In genomic region chr2:173590278-173590811, GRCh38 we compare ENCODE assay signal across 9 cellular contexts.
DNase-seq lines count a peak whose midpoint lies in the region; ATAC-seq and TF ChIP-seq lines count a peak whose summit lies in the region.
"Had no signal": no experiment of that assay in that cellular context is flagged by ENCODE, and none has a peak within 500 bp of the region (broad histone marks: within the 10 kb centered on the region; RNA-seq: fewer than 3 reads in every experiment).

No MANE protein-coding gene starts in this region.

- peaks cover 0 to 6% of the 10 kb centered on the region in 2 donors for H3K9me3 ChIP-seq in esophagus (ENCODE audit: control insufficient read depth in 2 of 2, insufficient read depth in 1 of 2, low read depth in 1 of 2, low read length in 1 of 2)

- DNase-seq in GM04503 (ENCODE audit: low read depth) (peak; percentile 82), NCI-H524 (lab: John Stamatoyannopoulos, UW) (peak; percentile 42 to 83), retinal pigment epithelial cell (ENCODE audit: low read depth) (peak; percentile 92), NCI-H526 (lab: John Stamatoyannopoulos, UW) (no peak), T-helper 1 cell (no peak)
- DNase-seq: activated B cell treated with CpG ODN at 0.5 μM for 24 hours had no signal

- 38 to 54% methylated on average over 6 of the region's 6 CpGs for WGBS in esophagus, 2 donors

- H3K27ac ChIP-seq in esophagus (ENCODE audit: low read depth in 2 of 2, low read length in 1 of 2), result peak overlapping the region; percentile 58 to 61

- H3K4me1 ChIP-seq in esophagus (ENCODE audit: control insufficient read depth in 2 of 2, insufficient read depth in 2 of 2, low read length in 1 of 2), result no peaks in the 10 kb centered on the region

- H3K27me3 ChIP-seq in esophagus (ENCODE audit: control insufficient read depth in 1 of 2, insufficient read depth in 2 of 2, low read length in 2 of 2), result no peaks in the 10 kb centered on the region

- ATAC-seq in GM21528 (IDR thresholded peaks at IDR 0.05; ENCODE audit: low FRiP score, unreplicated experiment), result no peak
- no peak for ATAC-seq in GM19463 (IDR thresholded peaks at IDR 0.05; ENCODE audit: unreplicated experiment)

- H3K4me3 ChIP-seq in esophagus (ENCODE audit: low read depth in 1 of 2, low read length in 2 of 2) (no peak overlapping the region), retinal pigment epithelial cell (ENCODE audit: low read length) (no peak overlapping the region)

- H3K36me3 ChIP-seq in esophagus (ENCODE audit: control insufficient read depth in 2 of 2, insufficient read depth in 2 of 2, low read length in 1 of 2), result no peaks in the 10 kb centered on the region

- no peak for TF ChIP-seq CTCF in retinal pigment epithelial cell (conservative IDR thresholded peaks at IDR 0.05; ENCODE audit: low read depth, low read length)

Comparison
In these comparisons a context has a peak if more than half of its experiments do, and no peak if none do; other contexts are left out.
1. DNase-seq: peak in GM04503 (single experiment), NCI-H524 (2 of 2) and retinal pigment epithelial cell (single experiment); none in NCI-H526 (0 of 2) and T-helper 1 cell (0 of 5).